In the genomic region with DNA sequence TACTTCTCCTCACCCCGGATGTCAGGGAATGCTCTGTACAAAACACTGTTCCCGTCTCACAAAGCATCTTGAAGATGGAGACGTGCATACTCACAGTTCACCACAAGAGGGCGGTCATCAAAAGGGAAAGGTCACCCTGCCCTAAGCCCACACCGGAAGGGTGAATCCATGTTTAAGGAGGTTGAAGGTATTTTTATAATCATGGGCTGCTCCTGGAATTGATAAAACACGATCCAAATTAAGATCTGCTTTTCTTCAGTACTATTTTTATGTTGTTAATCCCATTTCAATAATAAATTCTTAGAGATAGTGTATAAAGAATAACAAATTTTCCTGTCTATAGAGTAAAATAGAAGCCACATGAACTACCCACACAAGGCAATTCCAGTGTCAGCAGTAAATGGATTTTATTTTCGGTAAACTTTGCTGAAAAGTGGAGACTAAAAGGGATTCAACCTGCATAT, we compare ENCODE assay signal across 8 cellular contexts.
DNase-seq lines count a peak whose midpoint lies in the region; ATAC-seq, FAIRE-seq and TF ChIP-seq lines count a peak whose summit lies in the region.

No MANE protein-coding gene starts in this region.

- 2 to 4% methylated on average over 7 of the region's 7 CpGs for WGBS in thyroid gland, 2 donors

- H3K27ac ChIP-seq in RWPE2 (ENCODE audit: poor library complexity, severe bottlenecking) = no peak overlapping the region
- no peak overlapping the region for H3K27ac ChIP-seq in foreskin keratinocyte
- no peak overlapping the region for H3K27ac ChIP-seq in osteoblast (ENCODE audit: low read depth, low read length)
- no peak overlapping the region for H3K27ac ChIP-seq in thyroid gland

- H3K4me3 ChIP-seq in H7 (ENCODE audit: insufficient read depth, low read depth, low read length) (no peak overlapping the region), RWPE2 (ENCODE audit: severe bottlenecking) (no peak overlapping the region), osteoblast (ENCODE audit: insufficient read depth, low read length) (no peak overlapping the region), thyroid gland (replicated peaks in 1 of 3) (no peak overlapping the region)

- no peaks in the 10 kb centered on the region for H3K79me2 ChIP-seq in osteoblast (ENCODE audit: insufficient read depth, low read length)

- peaks cover 39% of the 10 kb centered on the region for H3K4me1 Mint-ChIP-seq in activated T-helper 2 cell treated with anti-CD3 and anti-CD28 coated beads, Interferon-gamma antibody, Interleukin-2, Interleukin-4, amounts not matched to agents 10 μg/mL and 5 μg/mL and 100 μg/mL, durations not matched to agents 14 hours and 24 hours and 36 hours (ENCODE audit: low read depth)

- TF ChIP-seq POLR2A in thyroid gland (IDR thresholded peaks at IDR 0.05) = no peak

- no peaks in the 10 kb centered on the region for H3K9me3 Mint-ChIP-seq in activated T-helper 2 cell treated with anti-CD3 and anti-CD28 coated beads, Interferon-gamma antibody, Interleukin-2, Interleukin-4, amounts not matched to agents 10 μg/mL and 5 μg/mL and 100 μg/mL, durations not matched to agents 14 hours and 24 hours and 36 hours

- H3K4me2 ChIP-seq in osteoblast (ENCODE audit: insufficient read depth, low read length) = peak overlapping the region; percentile 1

- no peaks in the 10 kb centered on the region for H3K36me3 Mint-ChIP-seq in activated T-helper 2 cell treated with anti-CD3 and anti-CD28 coated beads, Interferon-gamma antibody, Interleukin-2, Interleukin-4, amounts not matched to agents 10 μg/mL and 5 μg/mL and 100 μg/mL, durations not matched to agents 14 hours and 24 hours and 36 hours (ENCODE audit: low read depth)

- peak; percentile 88 for FAIRE-seq in G401.6 (lab: Jason Lieb, UNC)

- H3K27me3 ChIP-seq in H7 (ENCODE audit: control insufficient read depth, insufficient read depth, low read length) = no peaks in the 10 kb centered on the region
- H3K27me3 ChIP-seq in RWPE2 (ENCODE audit: insufficient read depth, poor library complexity, severe bottlenecking) = no peaks in the 10 kb centered on the region
- H3K27me3 ChIP-seq in foreskin keratinocyte = peaks cover 4% of the 10 kb centered on the region
- no peaks in the 10 kb centered on the region for H3K27me3 ChIP-seq in osteoblast (ENCODE audit: insufficient read depth, low read length)
- no peaks in the 10 kb centered on the region for H3K27me3 ChIP-seq in thyroid gland

- H4K20me1 ChIP-seq in osteoblast (ENCODE audit: insufficient read depth, low read length) = no peaks in the 10 kb centered on the region

- peak; percentile 91 for ATAC-seq in RWPE2 (ENCODE audit: low read depth)
- ATAC-seq in foreskin keratinocyte = peak; percentile 94

- no peak overlapping the region for H2AFZ ChIP-seq in osteoblast (ENCODE audit: low read length)

- no peaks in the 10 kb centered on the region for H3K36me3 ChIP-seq in H7 (replicated peaks; ENCODE audit: control insufficient read depth, insufficient read depth, low read length)
- H3K36me3 ChIP-seq in RWPE2 (ENCODE audit: low read depth) = no peaks in the 10 kb centered on the region
- no peaks in the 10 kb centered on the region for H3K36me3 ChIP-seq in osteoblast (ENCODE audit: insufficient read depth, low read length)
- no peaks in the 10 kb centered on the region for H3K36me3 ChIP-seq in thyroid gland

- no peak overlapping the region for H3K4me3 Mint-ChIP-seq in activated T-helper 2 cell treated with anti-CD3 and anti-CD28 coated beads, Interferon-gamma antibody, Interleukin-2, Interleukin-4, amounts not matched to agents 10 μg/mL and 5 μg/mL and 100 μg/mL, durations not matched to agents 14 hours and 24 hours and 36 hours (ENCODE audit: low read depth)

- intact Hi-C loops in activated T-helper 2 cell treated with anti-CD3 and anti-CD28 coated beads, Interferon-gamma antibody, Interleukin-2, Interleukin-4, amounts not matched to agents 10 μg/mL and 5 μg/mL and 100 μg/mL, durations not matched to agents 14 hours and 24 hours and 36 hours (cut with micrococcal nuclease) = loop anchor here (1.0 to 5.0 kb wide), 3 partner anchors 109 to 238 kb away; partner anchors contain the start of gene E2F3
- intact Hi-C loops in thyroid gland (cut with DNase I) = loop anchor here (5.0 kb wide), 2 partner anchors 111 to 236 kb away; partner anchors contain the start of gene E2F3

- TF ChIP-seq CTCF in RWPE2 (IDR thresholded peaks at IDR 0.05; ENCODE audit: poor library complexity, severe bottlenecking) (peak; percentile 95), foreskin keratinocyte (conservative IDR thresholded peaks at IDR 0.05) (peak; percentile 92), osteoblast (IDR thresholded peaks at IDR 0.05; ENCODE audit: extremely low read depth, low read depth, low read length) (peak; percentile 88), thyroid gland (IDR thresholded peaks at IDR 0.05) (peak; percentile 68 to 95 (median 86))

- H3K4me1 ChIP-seq in RWPE2 (ENCODE audit: insufficient read depth, poor library complexity, severe bottlenecking) = no peaks in the 10 kb centered on the region
- H3K4me1 ChIP-seq in foreskin keratinocyte = no peaks in the 10 kb centered on the region
- H3K4me1 ChIP-seq in osteoblast (ENCODE audit: insufficient read depth, low read length) = no peaks in the 10 kb centered on the region
- H3K4me1 ChIP-seq in thyroid gland = no peaks in the 10 kb centered on the region

- H3K9me3 ChIP-seq in RWPE2 (ENCODE audit: severe bottlenecking) (no peaks in the 10 kb centered on the region), osteoblast (ENCODE audit: low read depth, low read length) (no peaks in the 10 kb centered on the region), thyroid gland (no peaks in the 10 kb centered on the region)

- no peaks in the 10 kb centered on the region for H3K27me3 Mint-ChIP-seq in activated T-helper 2 cell treated with anti-CD3 and anti-CD28 coated beads, Interferon-gamma antibody, Interleukin-2, Interleukin-4, amounts not matched to agents 10 μg/mL and 5 μg/mL and 100 μg/mL, durations not matched to agents 14 hours and 24 hours and 36 hours (ENCODE audit: low read depth)

- no peak overlapping the region for H3K27ac Mint-ChIP-seq in activated T-helper 2 cell treated with anti-CD3 and anti-CD28 coated beads, Interferon-gamma antibody, Interleukin-2, Interleukin-4, amounts not matched to agents 10 μg/mL and 5 μg/mL and 100 μg/mL, durations not matched to agents 14 hours and 24 hours and 36 hours

- DNase-seq in H7 (peak; percentile 73), M059J (ENCODE audit: low read depth) (peak; percentile 87), RWPE2 (ENCODE audit: low spot score) (no peak), foreskin keratinocyte (peak; percentile 35 to 64), osteoblast (ENCODE audit: insufficient read length, low spot score, missing footprints) (no peak), thyroid gland (peak; percentile 86 to 87)
- DNase-seq in activated T-helper 2 cell treated with anti-CD3 and anti-CD28 coated beads, Interferon-gamma antibody, Interleukin-2, Interleukin-4, amounts not matched to agents 10 μg/mL and 5 μg/mL and 100 μg/mL, durations not matched to agents 14 hours and 24 hours and 36 hours (ENCODE audit: low spot score) = peak; percentile 63

Comparison
In these comparisons a context has a peak if more than half of its experiments do, and no peak if none do; other contexts are left out.
1. DNase-seq: peak in H7 (single experiment), M059J (single experiment), activated T-helper 2 cell treated with anti-CD3 and anti-CD28 coated beads, Interferon-gamma antibody, Interleukin-2, Interleukin-4, amounts not matched to agents 10 μg/mL and 5 μg/mL and 100 μg/mL, durations not matched to agents 14 hours and 24 hours and 36 hours (single experiment), foreskin keratinocyte (2 of 2) and thyroid gland (2 of 2); none in RWPE2 (single experiment) and osteoblast (single experiment).
2. Peak in every context shown above with its lines, with median percentiles within 50 percentile points of each other: CTCF ChIP-seq.